Comparison of ENCODE assay signal across 1 cellular context in the genomic region with DNA sequence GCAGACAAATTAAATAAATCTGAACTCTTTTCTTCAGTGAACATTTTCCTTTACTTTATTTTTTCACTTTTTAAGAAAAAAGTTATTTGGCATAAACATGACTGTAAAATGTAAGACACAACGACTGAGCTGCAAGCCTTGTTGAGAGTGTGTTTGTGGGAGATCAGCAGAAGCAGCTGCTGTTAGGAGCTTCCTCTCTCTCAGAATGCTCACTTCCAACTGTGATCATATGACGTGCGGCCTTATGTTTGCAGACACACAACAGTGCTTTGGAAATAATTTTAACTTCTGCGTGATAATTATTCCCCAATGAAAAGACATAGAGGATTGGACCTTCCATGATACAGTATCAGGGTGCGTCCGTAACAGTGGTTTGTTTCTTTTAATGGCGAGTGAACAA.
TF ChIP-seq lines count a peak whose summit lies in the region.

No MANE protein-coding gene starts in this region.

TF ChIP-seq in SK-N-SH treated with all-trans-retinoic acid at 6 μM for 48 hours, 23 proteins besides CTCF, POLR2A, EP300 and RAD21 (continued from another document):
- TF ChIP-seq, protein P1, sequence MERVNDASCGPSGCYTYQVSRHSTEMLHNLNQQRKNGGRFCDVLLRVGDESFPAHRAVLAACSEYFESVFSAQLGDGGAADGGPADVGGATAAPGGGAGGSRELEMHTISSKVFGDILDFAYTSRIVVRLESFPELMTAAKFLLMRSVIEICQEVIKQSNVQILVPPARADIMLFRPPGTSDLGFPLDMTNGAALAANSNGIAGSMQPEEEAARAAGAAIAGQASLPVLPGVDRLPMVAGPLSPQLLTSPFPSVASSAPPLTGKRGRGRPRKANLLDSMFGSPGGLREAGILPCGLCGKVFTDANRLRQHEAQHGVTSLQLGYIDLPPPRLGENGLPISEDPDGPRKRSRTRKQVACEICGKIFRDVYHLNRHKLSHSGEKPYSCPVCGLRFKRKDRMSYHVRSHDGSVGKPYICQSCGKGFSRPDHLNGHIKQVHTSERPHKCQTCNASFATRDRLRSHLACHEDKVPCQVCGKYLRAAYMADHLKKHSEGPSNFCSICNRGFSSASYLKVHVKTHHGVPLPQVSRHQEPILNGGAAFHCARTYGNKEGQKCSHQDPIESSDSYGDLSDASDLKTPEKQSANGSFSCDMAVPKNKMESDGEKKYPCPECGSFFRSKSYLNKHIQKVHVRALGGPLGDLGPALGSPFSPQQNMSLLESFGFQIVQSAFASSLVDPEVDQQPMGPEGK (CRISPR knock-in tag; IDR thresholded peaks at IDR 0.05; ENCODE audit: borderline replicate concordance), result no peak
- TF ChIP-seq, protein P2, sequence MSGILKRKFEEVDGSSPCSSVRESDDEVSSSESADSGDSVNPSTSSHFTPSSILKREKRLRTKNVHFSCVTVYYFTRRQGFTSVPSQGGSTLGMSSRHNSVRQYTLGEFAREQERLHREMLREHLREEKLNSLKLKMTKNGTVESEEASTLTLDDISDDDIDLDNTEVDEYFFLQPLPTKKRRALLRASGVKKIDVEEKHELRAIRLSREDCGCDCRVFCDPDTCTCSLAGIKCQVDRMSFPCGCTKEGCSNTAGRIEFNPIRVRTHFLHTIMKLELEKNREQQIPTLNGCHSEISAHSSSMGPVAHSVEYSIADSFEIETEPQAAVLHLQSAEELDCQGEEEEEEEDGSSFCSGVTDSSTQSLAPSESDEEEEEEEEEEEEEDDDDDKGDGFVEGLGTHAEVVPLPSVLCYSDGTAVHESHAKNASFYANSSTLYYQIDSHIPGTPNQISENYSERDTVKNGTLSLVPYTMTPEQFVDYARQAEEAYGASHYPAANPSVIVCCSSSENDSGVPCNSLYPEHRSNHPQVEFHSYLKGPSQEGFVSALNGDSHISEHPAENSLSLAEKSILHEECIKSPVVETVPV (CRISPR knock-in tag; IDR thresholded peaks at IDR 0.05), result no peak
- TF ChIP-seq ZFP30 (CRISPR knock-in tag; IDR thresholded peaks at IDR 0.05) (no peak), CSDC2 (CRISPR knock-in tag; IDR thresholded peaks at IDR 0.05) (no peak), ZNF565 (CRISPR knock-in tag; conservative IDR thresholded peaks at IDR 0.05; ENCODE audit: low read depth) (no peak), ZNF70 (CRISPR knock-in tag; IDR thresholded peaks at IDR 0.05) (no peak), ESRRG (CRISPR knock-in tag; IDR thresholded peaks at IDR 0.05) (no peak)
